ENCODE assay signal across 10 cellular contexts in genomic region chr10:133306941-133307379, GRCh38. TPM values are rescaled to one million over a fixed set of nuclear protein-coding genes. Genes with fewer than 3 reads are reported as not detected.
DNase-seq lines count a peak whose midpoint lies in the region; ATAC-seq and TF ChIP-seq lines count a peak whose summit lies in the region.
"Had no signal": no experiment of that assay in that cellular context is flagged by ENCODE, and none has a peak within 500 bp of the region (broad histone marks: within the 10 kb centered on the region; RNA-seq: fewer than 3 reads in every experiment).

No MANE protein-coding gene starts in this region.

- H3K27ac Mint-ChIP-seq in brain, result peak overlapping the region in 3 of 5 experiments; percentile 60 to 99 (median 73)
- H3K27ac Mint-ChIP-seq in natural killer cell, result peak overlapping the region; percentile 99

- peaks cover 28% of the 10 kb centered on the region for H3K36me3 Mint-ChIP-seq in brain
- no peaks in the 10 kb centered on the region for H3K36me3 Mint-ChIP-seq in natural killer cell

- H3K27me3 Mint-ChIP-seq in brain, result peaks cover 7% of the 10 kb centered on the region
- H3K27me3 Mint-ChIP-seq in natural killer cell (ENCODE audit: low read depth in 2 of 2), result no peaks in the 10 kb centered on the region

- H3K27ac ChIP-seq in HL-60 (replicated peaks), result peak overlapping the region; percentile 93

- H3K4me1 Mint-ChIP-seq in brain (peaks cover 39% of the 10 kb centered on the region), natural killer cell (peaks cover 25 to 36% of the 10 kb centered on the region in 2 donors)

- no peak for DNase-seq in AG10803 (ENCODE audit: low read depth)
- DNase-seq in HL-60 (ENCODE audit: low read depth in 1 of 2, low spot score in 1 of 2), result no peak
- no peak for DNase-seq in natural killer cell
- no peak for DNase-seq in AML-193 (lab: John Stamatoyannopoulos, UW)
- DNase-seq in activated CD8-positive, alpha-beta memory T cell treated with anti-CD3 and anti-CD28 coated beads, Interleukin-2, amount 50 U/mL, for 48 hours, result no peak
- no peak for DNase-seq in stimulated activated CD4-positive, alpha-beta T cell treated with anti-CD3 and anti-CD28 coated beads, Interleukin-2, amount 100 ng/mL, for 48 hours

- H3K9me3 Mint-ChIP-seq in brain (peaks cover 0 to 3% (median 0%) of the 10 kb centered on the region in 5 experiments), natural killer cell (no peaks in the 10 kb centered on the region)

- H3K27me3 ChIP-seq in HL-60 (ENCODE audit: insufficient read depth, poor library complexity, severe bottlenecking), result no peaks in the 10 kb centered on the region

- TF ChIP-seq CTCF in AG10803 (conservative IDR thresholded peaks at IDR 0.05; ENCODE audit: low read length) (no peak), HL-60 (IDR thresholded peaks at IDR 0.05; ENCODE audit: insufficient read depth, low read length) (no peak), brain (conservative IDR thresholded peaks at IDR 0.05) (no peak), natural killer cell (IDR thresholded peaks at IDR 0.05) (no peak)

- intact Hi-C loops in natural killer cell (cut with micrococcal nuclease), result no loop called here

- H3K4me3 ChIP-seq in AG10803 (ENCODE audit: low read length) (peak overlapping the region; percentile 1; the same call in 1 of the 2 replicates), HL-60 (replicated peaks; ENCODE audit: insufficient read depth, low read length) (no peak overlapping the region)

- ATAC-seq in natural killer cell, result no peak
- no peak for ATAC-seq in HG02852 (IDR thresholded peaks at IDR 0.05; ENCODE audit: unreplicated experiment)

- H3K4me3 Mint-ChIP-seq in brain (peak overlapping the region; percentile 98 to 100 (median 99)), natural killer cell (no peak overlapping the region)

RNA-seq across cellular contexts. Expression of gene TUBGCP2, which starts 1.7 kb away (rescaled TPM):
- polyA plus RNA-seq in brain (ENCODE audit: insufficient read depth, low read depth, low replicate concordance), result 58.0 TPM
- 10 to 100 TPM; 74.3 to 81.8 (median 78.7) TPM for total RNA-seq in natural killer cell

RNA-seq across cellular contexts. Expression of gene ZNF511, which starts 1.8 kb away (rescaled TPM):
- 39.1 TPM for polyA plus RNA-seq in brain (ENCODE audit: insufficient read depth, low read depth, low replicate concordance)
- 10 to 100 TPM; 28.1 to 39.0 (median 32.4) TPM for total RNA-seq in natural killer cell

RNA-seq across cellular contexts. Expression of gene CALY, which starts 29.7 kb away (rescaled TPM):
- 52.8 TPM for polyA plus RNA-seq in brain (ENCODE audit: insufficient read depth, low read depth, low replicate concordance)
- total RNA-seq in natural killer cell, result not detected
- total RNA-seq: Daoy, LHCN-M2 had no signal

RNA-seq across cellular contexts. Expression of gene ADAM8, which starts 30.3 kb away (rescaled TPM):
- 0.15 TPM for polyA plus RNA-seq in brain (ENCODE audit: insufficient read depth, low read depth, low replicate concordance)
- total RNA-seq in natural killer cell, result 100 to 1,000 TPM; 357 to 682 (median 425) TPM

RNA-seq across cellular contexts. Expression of gene PRAP1, which starts 40.2 kb away (rescaled TPM):
- polyA plus RNA-seq in brain (ENCODE audit: insufficient read depth, low read depth, low replicate concordance), result not detected
- not detected for total RNA-seq in natural killer cell
- total RNA-seq: Daoy, LHCN-M2 had no signal
